In genomic region chr14:52025952-52026510, GRCh38 we compare ENCODE assay signal across 20 cellular contexts. TPM values are rescaled to one million over a fixed set of nuclear protein-coding genes. Genes with fewer than 3 reads are reported as not detected.
DNase-seq lines count a peak whose midpoint lies in the region; ATAC-seq, FAIRE-seq and TF ChIP-seq lines count a peak whose summit lies in the region.
"Had no signal": no experiment of that assay in that cellular context is flagged by ENCODE, and none has a peak within 500 bp of the region (broad histone marks: within the 10 kb centered on the region; RNA-seq: fewer than 3 reads in every experiment).

No MANE protein-coding gene starts in this region.

- DNase-seq in Ammon's horn (ENCODE audit: low spot score) (peak; percentile 28), astrocyte of the spinal cord (ENCODE audit: low read depth, low spot score) (peak; percentile 47), heart right ventricle (no peak), skeletal muscle cell (ENCODE audit: low read depth) (peak; percentile 47), RCC 7860 (ENCODE audit: low spot score) (no peak), cerebellar cortex (ENCODE audit: low spot score) (no peak), iPS-NIHi11 (ENCODE audit: low spot score) (no peak)
- DNase-seq in activated naive CD4-positive, alpha-beta T cell treated with Interleukin-2 at 50 U/mL for 16 hours, result no peak
- DNase-seq: activated CD4-positive, alpha-beta T cell treated with anti-CD3 and anti-CD28 coated beads for 36 hours; COR-L47; natural killer cell; NCI-H187; NCI-H446; psoas muscle; RPMI8226 had no signal

- WGBS in heart right ventricle, 2 donors, result 72 to 77% methylated on average over 9 of the region's 9 CpGs

- intact Hi-C loops in heart right ventricle (cut with DNase I), result no loop called here

- FAIRE-seq in RCC 7860 (lab: Jason Lieb, UNC), result no peak
- FAIRE-seq: K562, keratinocyte had no signal

- peaks cover 0 to 4% (median 0%) of the 10 kb centered on the region in 11 donors for H3K9me3 ChIP-seq in heart right ventricle
- H3K9me3 ChIP-seq: psoas muscle had no signal

- H3K4me1 ChIP-seq in heart right ventricle, result peaks cover 16 to 84% (median 79%) of the 10 kb centered on the region in 9 donors
- H3K4me1 ChIP-seq: psoas muscle had no signal

- H3K4me3 ChIP-seq in astrocyte of the spinal cord (ENCODE audit: low read depth, low read length) (no peak overlapping the region), heart right ventricle (no peak overlapping the region), skeletal muscle cell (ENCODE audit: low read depth, low read length) (no peak overlapping the region)
- H3K4me3 ChIP-seq: hepatocyte, K562, psoas muscle had no signal

- ATAC-seq in heart right ventricle, result peak in 6 of 8 donors; percentile 8 to 36 (median 24)
- ATAC-seq: activated CD4-positive, alpha-beta T cell treated with anti-CD3 and anti-CD28 coated beads for 36 hours; esophagus mucosa; K562; natural killer cell; stimulated activated memory B cell treated with anti-CD40 and anti-IgM and Interleukin-4, amounts not matched to agents 10 μg/mL and 1 μg/mL and 100 μg/mL, for 72 hours had no signal

- H3K27ac ChIP-seq in heart right ventricle, result peak overlapping the region in 9 of 10 donors; percentile 25 to 75 (median 66)
- H3K27ac ChIP-seq: hepatocyte, psoas muscle had no signal

- H3K27me3 ChIP-seq in heart right ventricle, result no peaks in the 10 kb centered on the region
- H3K27me3 ChIP-seq: hepatocyte had no signal

- in situ Hi-C loops in astrocyte of the spinal cord (cut with HindIII; ENCODE audit: low sequenced_read_pairs), result no loop called here

- TF ChIP-seq CTCF in astrocyte of the spinal cord (IDR thresholded peaks at IDR 0.05; ENCODE audit: low read depth, low read length), result no peak
- TF ChIP-seq CTCF in heart right ventricle (IDR thresholded peaks at IDR 0.05), result no peak

- H3K36me3 ChIP-seq in heart right ventricle, result peaks cover 0 to 43% (median 18%) of the 10 kb centered on the region in 9 donors

RNA-seq across cellular contexts. Expression of gene RTRAF, which starts 36.7 kb away (rescaled TPM):
- 100 to 1,000 TPM; 181 to 258 (median 214) TPM for total RNA-seq in heart right ventricle
- polyA plus RNA-seq in heart right ventricle, result 100 to 1,000 TPM; 178 to 276 TPM

RNA-seq across cellular contexts. Expression of gene NID2, which starts 42.8 kb away (rescaled TPM):
- 10 to 100 TPM; 26.6 to 66.0 (median 39.2) TPM for total RNA-seq in heart right ventricle
- polyA plus RNA-seq in heart right ventricle, result 10 to 100 TPM; 15.1 to 29.8 TPM
- total RNA-seq: activated CD4-positive, alpha-beta T cell treated with anti-CD3 and anti-CD28 coated beads for 36 hours had no signal

Comparison
In these comparisons a context has a peak if more than half of its experiments do, and no peak if none do; other contexts are left out.
1. DNase-seq: peak in Ammon's horn (single experiment), astrocyte of the spinal cord (single experiment) and skeletal muscle cell (single experiment); none in heart right ventricle (0 of 2), RCC 7860 (single experiment), cerebellar cortex (single experiment), activated naive CD4-positive, alpha-beta T cell treated with Interleukin-2 at 50 U/mL for 16 hours (single experiment) and iPS-NIHi11 (single experiment).